8 cellular contexts compared by ENCODE assay signal in the genomic region with DNA sequence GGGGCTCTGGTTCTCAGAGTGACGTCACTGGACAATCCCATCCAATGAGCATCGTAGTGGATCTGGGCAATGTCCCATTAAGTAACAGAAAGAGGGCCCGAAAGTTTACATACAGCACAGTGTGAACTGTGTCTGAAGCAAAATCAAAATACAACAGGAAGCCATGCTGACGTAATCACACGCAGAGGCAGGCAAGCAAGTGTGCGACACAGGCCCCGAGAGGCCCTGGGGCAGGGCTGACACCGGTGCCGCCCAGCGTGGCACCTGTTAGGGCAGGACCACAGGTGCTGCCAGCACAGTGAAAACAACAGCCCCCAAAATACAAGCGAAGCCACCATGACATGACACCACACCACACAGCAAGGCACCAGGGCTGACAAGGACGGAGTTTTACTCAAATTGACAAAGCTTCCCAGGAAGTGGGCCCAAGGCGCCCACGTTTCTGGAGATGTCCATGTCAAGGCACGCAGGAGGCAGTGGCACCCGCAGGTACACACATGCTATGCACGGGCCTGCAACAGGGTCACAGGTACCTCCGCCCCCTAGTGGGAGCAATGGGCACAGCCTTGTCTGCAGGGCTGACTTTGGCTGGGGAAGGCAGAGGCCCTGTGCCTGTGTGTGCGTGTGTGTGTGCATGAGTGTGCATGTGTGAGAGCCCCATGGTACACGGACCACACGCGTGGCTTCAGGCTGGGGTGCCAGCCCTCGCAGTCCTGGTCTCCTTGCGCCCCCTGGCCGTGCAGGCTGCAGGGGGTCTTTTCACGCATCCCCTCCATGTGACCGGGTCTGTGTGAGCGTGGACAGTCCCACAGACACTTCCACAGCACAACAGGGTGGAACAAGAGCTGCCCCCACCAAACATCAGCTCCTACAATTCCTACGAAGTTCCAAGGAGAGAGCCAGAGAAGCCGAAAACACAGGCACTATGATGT. TPM values are rescaled to one million over a fixed set of nuclear protein-coding genes. Genes with fewer than 3 reads are reported as not detected.
DNase-seq lines count a peak whose midpoint lies in the region; ATAC-seq and TF ChIP-seq lines count a peak whose summit lies in the region.

No MANE protein-coding gene starts in this region.

- peaks cover 10% of the 10 kb centered on the region for H3K36me3 ChIP-seq in thoracic aorta

- peaks cover 0 to 5% of the 10 kb centered on the region in 2 donors for H3K4me1 ChIP-seq in thoracic aorta (ENCODE audit: control insufficient read depth in 1 of 2, low read depth in 2 of 2)

- H3K27ac Mint-ChIP-seq in activated CD4-positive, alpha-beta T cell treated with anti-CD3 and anti-CD28 coated beads, Interleukin-2, amount 10 ng/mL, durations not matched to agents 7 days and 5 days, result peak overlapping the region; percentile 81
- peak overlapping the region; percentile 47 to 78 for H3K27ac Mint-ChIP-seq in natural killer cell

- no peaks in the 10 kb centered on the region for H3K9me3 Mint-ChIP-seq in activated CD4-positive, alpha-beta T cell treated with anti-CD3 and anti-CD28 coated beads, Interleukin-2, amount 10 ng/mL, durations not matched to agents 7 days and 5 days
- no peaks in the 10 kb centered on the region for H3K9me3 Mint-ChIP-seq in natural killer cell

- CTCF ChIA-PET in activated CD4-positive, alpha-beta T cell treated with anti-CD3 and anti-CD28 coated beads, Interleukin-2, amount 10 ng/mL, durations not matched to agents 7 days and 5 days (lab: Charles Lee), result interaction anchor here (1.4 to 1.6 kb wide), 2 partner anchors 12 to 43 kb away, joined by 3 to 4 read pairs; no protein-coding TSS in a partner anchor

- intact Hi-C loops in natural killer cell (cut with micrococcal nuclease), result no loop called here

- H3K4me3 ChIP-seq in GM12864 (ENCODE audit: low read depth, low read length) (peak overlapping the region; percentile 18), thoracic aorta (no peak overlapping the region)

- H3K9me3 ChIP-seq in thoracic aorta, result no peaks in the 10 kb centered on the region

- peak; percentile 99 for TF ChIP-seq CTCF in GM12864 (IDR thresholded peaks at IDR 0.05; ENCODE audit: low read depth, low read length, missing control alignments)
- TF ChIP-seq CTCF in natural killer cell (IDR thresholded peaks at IDR 0.05), result peak; percentile 74
- peak; percentile 65 for TF ChIP-seq CTCF in thoracic aorta (IDR thresholded peaks at IDR 0.05)

- no peaks in the 10 kb centered on the region for H3K27me3 ChIP-seq in thoracic aorta (replicated peaks; ENCODE audit: insufficient read depth)

- peaks cover 6% of the 10 kb centered on the region for H3K36me3 Mint-ChIP-seq in activated CD4-positive, alpha-beta T cell treated with anti-CD3 and anti-CD28 coated beads, Interleukin-2, amount 10 ng/mL, durations not matched to agents 7 days and 5 days (ENCODE audit: low read depth)
- no peaks in the 10 kb centered on the region for H3K36me3 Mint-ChIP-seq in natural killer cell

- POLR2A ChIA-PET in activated CD4-positive, alpha-beta T cell treated with anti-CD3 and anti-CD28 coated beads, Interleukin-2, amount 10 ng/mL, durations not matched to agents 7 days and 5 days (lab: Charles Lee), result no interaction called here

- H3K27ac ChIP-seq in thoracic aorta, result no peak overlapping the region

- ATAC-seq in HG02642 (IDR thresholded peaks at IDR 0.05; ENCODE audit: poor library complexity, unreplicated experiment) (peak; percentile 66), natural killer cell (peak; percentile 75 to 88 (median 79)), thoracic aorta (ENCODE audit: insufficient number of reproducible peaks, low FRiP score, low read depth) (no peak)

- DNase-seq in 8988T (peak; percentile 75), GM12864 (ENCODE audit: low read depth) (peak; percentile 45), NCI-H146 treated with DMSO at 0.1 percent for 48 hours (lab: John Stamatoyannopoulos, UW; ENCODE audit: unreplicated experiment) (peak; percentile 5), natural killer cell (peak; percentile 39), thoracic aorta (ENCODE audit: low spot score) (no peak)
- peak; percentile 77 for DNase-seq in activated CD4-positive, alpha-beta T cell treated with anti-CD3 and anti-CD28 coated beads, Interleukin-2, amount 10 ng/mL, durations not matched to agents 7 days and 5 days
- peak; percentile 19 for DNase-seq in effector CD8-positive, alpha-beta T cell (lab: John Stamatoyannopoulos, UW)

- H3K27me3 Mint-ChIP-seq in activated CD4-positive, alpha-beta T cell treated with anti-CD3 and anti-CD28 coated beads, Interleukin-2, amount 10 ng/mL, durations not matched to agents 7 days and 5 days, result no peaks in the 10 kb centered on the region
- no peaks in the 10 kb centered on the region for H3K27me3 Mint-ChIP-seq in natural killer cell (ENCODE audit: low read depth in 2 of 2)

- H3K4me3 Mint-ChIP-seq in activated CD4-positive, alpha-beta T cell treated with anti-CD3 and anti-CD28 coated beads, Interleukin-2, amount 10 ng/mL, durations not matched to agents 7 days and 5 days, result no peak overlapping the region
- H3K4me3 Mint-ChIP-seq in natural killer cell, result peak overlapping the region; percentile 18

- peaks cover 27% of the 10 kb centered on the region for H3K4me1 Mint-ChIP-seq in activated CD4-positive, alpha-beta T cell treated with anti-CD3 and anti-CD28 coated beads, Interleukin-2, amount 10 ng/mL, durations not matched to agents 7 days and 5 days
- H3K4me1 Mint-ChIP-seq in natural killer cell, result peaks cover 17 to 20% of the 10 kb centered on the region in 2 donors

RNA-seq across cellular contexts. Expression of gene QSOX2, which starts 19.6 kb away (rescaled TPM):
- 10 to 100 TPM; 13.7 to 14.0 TPM for total RNA-seq in activated CD4-positive, alpha-beta T cell treated with anti-CD3 and anti-CD28 coated beads, Interleukin-2, amount 10 ng/mL, durations not matched to agents 7 days and 5 days
- total RNA-seq in natural killer cell, result 10 to 100 TPM; 10.8 to 16.7 (median 16.6) TPM
- 10 to 100 TPM in 1 of 2 donors, 1 to 10 TPM in 1; 7.2 to 13.5 TPM for total RNA-seq in thoracic aorta

RNA-seq across cellular contexts. Expression of gene LHX3, which starts 21.1 kb away (rescaled TPM):
- total RNA-seq in activated CD4-positive, alpha-beta T cell treated with anti-CD3 and anti-CD28 coated beads, Interleukin-2, amount 10 ng/mL, durations not matched to agents 7 days and 5 days, result not detected
- total RNA-seq in natural killer cell, result under 1 TPM in 1 of 3 donors, not detected in 2; 0.38 TPM
- not detected for total RNA-seq in thoracic aorta
